In genomic region chr4:179976777-179977176, GRCh38 we compare ENCODE assay signal across 32 cellular contexts.
"Had no signal": no experiment of that assay in that cellular context is flagged by ENCODE, and none has a peak within 500 bp of the region (broad histone marks: within the 10 kb centered on the region; RNA-seq: fewer than 3 reads in every experiment).

No MANE protein-coding gene starts in this region.

- H3K4me1 ChIP-seq: Peyer's patch, SJSA1 had no signal

- H3K27ac ChIP-seq: Peyer's patch, SJSA1 had no signal

- DNase-seq: Karpas-422, MM.1S, NCI-H1048, NCI-H1092 treated with DMSO at 0.1 percent for 48 hours, NCI-H1105 treated with DMSO at 0.1 percent for 48 hours, NCI-H1417, NCI-H1436, NCI-H146, NCI-H1694, NCI-H187, NCI-H1930, NCI-H2029 treated with DMSO at 0.1 percent for 48 hours, NCI-H2081 treated with DMSO at 0.1 percent for 48 hours, NCI-H2107, NCI-H2171, NCI-H226, NCI-H446 treated with DMSO at 0.1 percent for 48 hours, NCI-H510A, NCI-H524, NCI-H526, NCI-H69, NCI-H748 treated with DMSO at 0.1 percent for 48 hours, NCI-H82, PC-3, Peyer's patch, Right ventricle myocardium superior, RPMI8226, SHP77 treated with DMSO at 0.1 percent for 48 hours, SK-N-SH, SW 1271, T-helper 1 cell had no signal

- ATAC-seq: PC-3 had no signal

- H3K9me3 ChIP-seq: Peyer's patch, SJSA1, SK-N-SH had no signal

- H3K4me3 ChIP-seq: Peyer's patch, SJSA1 had no signal

- H3K36me3 ChIP-seq: Peyer's patch, SJSA1 had no signal
